ENCODE assay signal across 20 cellular contexts in genomic region chr9:103997861-103998370, GRCh38.
"Had no signal": no experiment of that assay in that cellular context is flagged by ENCODE, and none has a peak within 500 bp of the region (broad histone marks: within the 10 kb centered on the region; RNA-seq: fewer than 3 reads in every experiment).

No MANE protein-coding gene starts in this region.

- H3K27ac ChIP-seq: ascending aorta, esophagus muscularis mucosa, gastroesophageal sphincter, heart right ventricle, thoracic aorta, upper lobe of left lung had no signal

- H3K4me1 ChIP-seq: ascending aorta, esophagus muscularis mucosa, gastroesophageal sphincter, heart right ventricle had no signal

- ATAC-seq: activated CD8-positive, alpha-beta T cell treated with anti-CD3 and anti-CD28 coated beads, Interleukin-2, amount 10 ng/mL, durations not matched to agents 7 days and 5 days; activated T-cell treated with anti-CD3 and anti-CD28 coated beads, Interleukin-2, amount 50 U/mL, for 4 hours; gastroesophageal sphincter; heart right ventricle; left ventricle myocardium superior; stimulated activated naive B cell treated with anti-CD40 and anti-IgM and Interleukin-4, amounts not matched to agents 10 μg/mL and 1 μg/mL and 100 μg/mL, for 72 hours had no signal

- H3K9me3 ChIP-seq: ascending aorta, esophagus muscularis mucosa, gastroesophageal sphincter, heart right ventricle, thoracic aorta, upper lobe of left lung had no signal

- H3K27me3 ChIP-seq: ascending aorta, esophagus muscularis mucosa, gastroesophageal sphincter, heart right ventricle, upper lobe of left lung had no signal

- DNase-seq: activated CD4-positive, alpha-beta T cell treated with anti-CD3 and anti-CD28 coated beads, Interleukin-2, amount 10 ng/mL, durations not matched to agents 24 days and 14 days; activated CD8-positive, alpha-beta memory T cell treated with anti-CD3 and anti-CD28 coated beads, Interleukin-2, amount 50 U/mL, for 4 hours; activated CD8-positive, alpha-beta T cell treated with anti-CD3 and anti-CD28 coated beads, Interleukin-2, amount 10 ng/mL, durations not matched to agents 7 days and 5 days; activated effector memory CD4-positive, alpha-beta T cell treated with Interleukin-2 at 50 U/mL for 16 hours; activated naive CD4-positive, alpha-beta T cell treated with anti-CD3 and anti-CD28 coated beads, Interleukin-2, amount 10 ng/mL, durations not matched to agents 7 days and 5 days; activated T-cell treated with anti-CD3 and anti-CD28 coated beads, Interleukin-2, amount 50 U/mL, for 4 hours; cortex of kidney; effector memory CD4-positive, alpha-beta T cell; heart right ventricle; immature natural killer cell; kidney glomerular epithelial cell; left ventricle myocardium superior; occipital lobe; posterior cingulate gyrus; stimulated activated naive B cell treated with anti-CD40 and anti-IgM and Interleukin-4, amounts not matched to agents 10 μg/mL and 1 μg/mL and 100 μg/mL, for 72 hours; upper lobe of left lung had no signal

- H3K4me3 ChIP-seq: ascending aorta, esophagus muscularis mucosa, gastroesophageal sphincter, heart right ventricle, thoracic aorta, upper lobe of left lung had no signal

- H3K36me3 ChIP-seq: ascending aorta, esophagus muscularis mucosa, gastroesophageal sphincter, heart right ventricle, thoracic aorta, upper lobe of left lung had no signal
